8 cellular contexts compared by ENCODE assay signal in genomic region chr9:92963831-92964606, GRCh38. TPM values are rescaled to one million over a fixed set of nuclear protein-coding genes. Genes with fewer than 3 reads are reported as not detected.
A peak's percentile ranks its signal among the peaks of the same experiment; 100 is the strongest.
DNase-seq lines count a peak whose midpoint lies in the region; ATAC-seq lines count a peak whose summit lies in the region.

No MANE protein-coding gene starts in this region.

- no peaks in the 10 kb centered on the region for H3K27me3 Mint-ChIP-seq in activated naive CD4-positive, alpha-beta T cell treated with anti-CD3 and anti-CD28 coated beads, Interleukin-2, amount 10 ng/mL, durations not matched to agents 7 days and 5 days

- peak overlapping the region; percentile 99 for H3K27ac Mint-ChIP-seq in activated naive CD4-positive, alpha-beta T cell treated with anti-CD3 and anti-CD28 coated beads, Interleukin-2, amount 10 ng/mL, durations not matched to agents 7 days and 5 days

- WGBS in thymus = 4% methylated on average over 16 of the region's 16 CpGs

- CTCF ChIA-PET in activated naive CD4-positive, alpha-beta T cell treated with anti-CD3 and anti-CD28 coated beads, Interleukin-2, amount 10 ng/mL, durations not matched to agents 7 days and 5 days (lab: Charles Lee) = interaction anchor here (0.7 kb wide), 2 partner anchors 10 to 489 kb away, joined by 3 read pairs; partner anchors contain the start of gene FAM120AOS

- H3K4me3 ChIP-seq in mucosa of rectum (ENCODE audit: low read length in 2 of 2) (peak overlapping the region; percentile 57 to 74), thymus (ENCODE audit: low read length) (peak overlapping the region; percentile 90)

- peaks cover 58% of the 10 kb centered on the region for H3K36me3 Mint-ChIP-seq in activated naive CD4-positive, alpha-beta T cell treated with anti-CD3 and anti-CD28 coated beads, Interleukin-2, amount 10 ng/mL, durations not matched to agents 7 days and 5 days

- no peaks in the 10 kb centered on the region for H3K36me3 ChIP-seq in mucosa of rectum (ENCODE audit: control insufficient read depth in 2 of 2, insufficient read depth in 2 of 2, low read length in 2 of 2)
- H3K36me3 ChIP-seq in thymus (ENCODE audit: control insufficient read depth, insufficient read depth) = peaks cover 6% of the 10 kb centered on the region

- H3K4me3 Mint-ChIP-seq in activated naive CD4-positive, alpha-beta T cell treated with anti-CD3 and anti-CD28 coated beads, Interleukin-2, amount 10 ng/mL, durations not matched to agents 7 days and 5 days = peak overlapping the region; percentile 86

- peak; percentile 92 for DNase-seq in SIG-M5 treated with dmso at 0.1 percent for 504 hours (lab: John Stamatoyannopoulos, UW; ENCODE audit: unreplicated experiment)
- DNase-seq in activated naive CD4-positive, alpha-beta T cell treated with anti-CD3 and anti-CD28 coated beads, Interleukin-2, amount 10 ng/mL, durations not matched to agents 7 days and 5 days = peak; percentile 88
- DNase-seq in NCI-H1436 (lab: John Stamatoyannopoulos, UW) = no peak
- no peak for DNase-seq in dedifferentiated amniotic fluid mesenchymal stem cell (ENCODE audit: extremely low spot score)

- ATAC-seq in GM18858 (IDR thresholded peaks at IDR 0.05; ENCODE audit: unreplicated experiment) (peak; percentile 75), HG02970 (IDR thresholded peaks at IDR 0.05; ENCODE audit: low FRiP score, unreplicated experiment) (peak; percentile 65)

- peak overlapping the region; percentile 74 to 90 for H3K27ac ChIP-seq in mucosa of rectum (ENCODE audit: low read depth in 2 of 2, low read length in 2 of 2)
- peak overlapping the region; percentile 99 for H3K27ac ChIP-seq in thymus (ENCODE audit: low read depth)

- H3K4me1 ChIP-seq in mucosa of rectum (ENCODE audit: control insufficient read depth in 2 of 2, insufficient read depth in 2 of 2, low read length in 2 of 2) (peaks cover 0 to 2% of the 10 kb centered on the region in 2 donors), thymus (ENCODE audit: control insufficient read depth, insufficient read depth, low read length) (peaks cover 23% of the 10 kb centered on the region)

- peak overlapping the region; percentile 51 to 75 for H3K9ac ChIP-seq in mucosa of rectum (ENCODE audit: low read depth in 1 of 2, low read length in 2 of 2)

- H3K4me1 Mint-ChIP-seq in activated naive CD4-positive, alpha-beta T cell treated with anti-CD3 and anti-CD28 coated beads, Interleukin-2, amount 10 ng/mL, durations not matched to agents 7 days and 5 days = peaks cover 56% of the 10 kb centered on the region

- H3K27me3 ChIP-seq in mucosa of rectum (ENCODE audit: control insufficient read depth in 2 of 2, insufficient read depth in 2 of 2, low read length in 2 of 2) (no peaks in the 10 kb centered on the region), thymus (ENCODE audit: control insufficient read depth, insufficient read depth) (no peaks in the 10 kb centered on the region)

- H3K9me3 Mint-ChIP-seq in activated naive CD4-positive, alpha-beta T cell treated with anti-CD3 and anti-CD28 coated beads, Interleukin-2, amount 10 ng/mL, durations not matched to agents 7 days and 5 days = peaks cover 13% of the 10 kb centered on the region

- H3K9me3 ChIP-seq in mucosa of rectum (ENCODE audit: control insufficient read depth in 2 of 2, low read length in 2 of 2) = peaks cover 0 to 3% of the 10 kb centered on the region in 2 donors
- peaks cover 2% of the 10 kb centered on the region for H3K9me3 ChIP-seq in thymus (ENCODE audit: control insufficient read depth)

RNA-seq across cellular contexts. Expression of gene FGD3, which starts 16.7 kb away (rescaled TPM):
- 48.9 TPM for polyA plus RNA-seq in thymus

Comparison
In these comparisons a context has a peak if more than half of its experiments do, and no peak if none do; other contexts are left out.
1. DNase-seq: peak in SIG-M5 treated with dmso at 0.1 percent for 504 hours (single experiment) and activated naive CD4-positive, alpha-beta T cell treated with anti-CD3 and anti-CD28 coated beads, Interleukin-2, amount 10 ng/mL, durations not matched to agents 7 days and 5 days (single experiment); none in NCI-H1436 (single experiment) and dedifferentiated amniotic fluid mesenchymal stem cell (single experiment).